Comparison of ENCODE assay signal across 8 cellular contexts in the genomic region with DNA sequence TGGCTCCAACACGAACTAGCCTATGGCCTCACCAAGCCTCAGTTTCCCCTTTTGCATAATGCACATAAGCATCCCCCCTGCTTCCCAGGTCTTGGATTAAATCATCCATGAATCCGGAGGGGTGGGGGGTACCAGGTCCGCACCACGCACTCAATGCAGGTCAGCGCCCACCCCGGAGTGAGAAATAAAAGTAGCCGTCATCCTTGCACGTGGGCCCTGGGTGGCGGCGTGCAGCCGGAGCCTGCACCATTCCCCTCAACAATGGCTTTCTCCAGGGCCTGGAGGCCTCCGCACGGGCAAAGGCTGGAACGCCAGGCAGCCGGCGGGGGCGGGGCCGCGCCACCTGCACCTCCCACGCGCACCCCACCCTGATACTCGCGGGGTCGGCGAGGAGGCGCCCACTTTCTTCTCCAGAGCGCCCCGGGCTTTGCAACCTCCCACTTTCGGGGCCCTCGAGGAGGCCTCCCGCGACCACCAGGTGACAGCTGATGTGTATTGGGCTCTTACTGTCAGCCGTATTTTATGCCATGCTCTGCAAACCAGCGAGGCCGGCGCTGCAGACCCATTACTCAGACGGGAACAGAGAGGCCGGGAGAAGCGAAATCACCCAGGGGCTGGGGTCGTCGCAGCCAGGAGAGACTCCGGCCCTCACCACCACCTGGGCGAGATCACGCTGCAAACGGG. TPM values are rescaled to one million over a fixed set of nuclear protein-coding genes. Genes with fewer than 3 reads are reported as not detected.
A peak's percentile ranks its signal among the peaks of the same experiment; 100 is the strongest.
DNase-seq lines count a peak whose midpoint lies in the region; ATAC-seq, FAIRE-seq and TF ChIP-seq lines count a peak whose summit lies in the region.

No MANE protein-coding gene starts in this region.

- H3K4me1 ChIP-seq in pancreas: peaks cover 0 to 3% (median 0%) of the 10 kb centered on the region in 3 donors

- 0 to 1% methylated on average over 37 to 45 of the region's 45 CpGs for WGBS in pancreas, 2 donors

- no peaks in the 10 kb centered on the region for H3K27me3 ChIP-seq in pancreas

- TF ChIP-seq CTCF in pancreas (IDR thresholded peaks at IDR 0.05): no peak

- no peak for FAIRE-seq in pancreas (lab: Jason Lieb, UNC)

- H3K4me3 Mint-ChIP-seq in activated naive CD4-positive, alpha-beta T cell treated with anti-CD3 and anti-CD28 coated beads for 36 hours: peak overlapping the region; percentile 99

- H3K4me3 ChIP-seq in pancreas: peak overlapping the region; percentile 26 to 96 (median 90)

- peak; percentile 5 for ATAC-seq in HG02759 (IDR thresholded peaks at IDR 0.05; ENCODE audit: unreplicated experiment)
- ATAC-seq in pancreas: peak; percentile 38 to 49 (median 44)

- H3K27me3 Mint-ChIP-seq in activated naive CD4-positive, alpha-beta T cell treated with anti-CD3 and anti-CD28 coated beads for 36 hours (ENCODE audit: low read depth): no peaks in the 10 kb centered on the region

- no peaks in the 10 kb centered on the region for H3K36me3 ChIP-seq in pancreas

- peaks cover 22% of the 10 kb centered on the region for H3K4me1 Mint-ChIP-seq in activated naive CD4-positive, alpha-beta T cell treated with anti-CD3 and anti-CD28 coated beads for 36 hours (ENCODE audit: low read depth)

- intact Hi-C loops in activated naive CD4-positive, alpha-beta T cell treated with anti-CD3 and anti-CD28 coated beads for 36 hours (cut with micrococcal nuclease): loop anchor here (1.0 to 10.0 kb wide), 4 partner anchors 68 to 310 kb away; partner anchors contain the start of genes SGTA and THOP1
- intact Hi-C loops in head of caudate nucleus (cut with DNase I): loop anchor here (2.0 to 5.0 kb wide), 3 partner anchors 67 to 136 kb away; no protein-coding TSS in a partner anchor
- intact Hi-C loops in pancreas (cut with DNase I): loop anchor here in 1 of 3 donors (5.0 to 10.0 kb wide), 2 partner anchors 67 to 110 kb away; no protein-coding TSS in a partner anchor

- peak overlapping the region; percentile 81 for H3K27ac Mint-ChIP-seq in activated naive CD4-positive, alpha-beta T cell treated with anti-CD3 and anti-CD28 coated beads for 36 hours

- CTCF ChIA-PET in activated naive CD4-positive, alpha-beta T cell treated with anti-CD3 and anti-CD28 coated beads for 36 hours (lab: Charles Lee): interaction anchor here (1.0 to 4.2 kb wide), 7 partner anchors 10 to 162 kb away, joined by 4 to 66 read pairs (median 7); no protein-coding TSS in a partner anchor

- H3K9me3 ChIP-seq in pancreas: no peaks in the 10 kb centered on the region

- peak; percentile 84 for DNase-seq in ELF-1 (ENCODE audit: low read depth, low spot score)
- peak; percentile 67 for DNase-seq in RKO (ENCODE audit: low spot score)
- DNase-seq in activated naive CD4-positive, alpha-beta T cell treated with anti-CD3 and anti-CD28 coated beads for 36 hours: peak; percentile 90
- DNase-seq in head of caudate nucleus: peak in 32 of 42 donors; percentile 27 to 74 (median 44)
- DNase-seq in pancreas: peak; percentile 59 to 87 (median 72)
- no peak for DNase-seq in middle frontal gyrus (ENCODE audit: extremely low spot score, low spot score)
- DNase-seq in inferior parietal cortex (ENCODE audit: extremely low spot score): no peak

- H3K27ac ChIP-seq in pancreas: peak overlapping the region; percentile 74 to 89 (median 82)

- H3K36me3 Mint-ChIP-seq in activated naive CD4-positive, alpha-beta T cell treated with anti-CD3 and anti-CD28 coated beads for 36 hours (ENCODE audit: low read depth): peaks cover 28% of the 10 kb centered on the region

- H3K9me3 Mint-ChIP-seq in activated naive CD4-positive, alpha-beta T cell treated with anti-CD3 and anti-CD28 coated beads for 36 hours: no peaks in the 10 kb centered on the region

RNA-seq across cellular contexts. Expression of gene GADD45B, which starts 0.8 kb away (rescaled TPM):
- 100 to 1,000 TPM; 107 to 112 TPM for total RNA-seq in activated naive CD4-positive, alpha-beta T cell treated with anti-CD3 and anti-CD28 coated beads for 36 hours
- total RNA-seq in pancreas: 10 to 100 TPM; 20.4 to 58.8 (median 42.3) TPM
- 100 to 1,000 TPM; 182 to 237 TPM for polyA plus RNA-seq in pancreas

RNA-seq across cellular contexts. Expression of gene LMNB2, which starts 18.4 kb away (rescaled TPM):
- 100 to 1,000 TPM in 1 of 2 experiments, 10 to 100 TPM in 1; 97.7 to 101 TPM for total RNA-seq in activated naive CD4-positive, alpha-beta T cell treated with anti-CD3 and anti-CD28 coated beads for 36 hours
- total RNA-seq in pancreas: 10 to 100 TPM in 3 of 6 donors, 1 to 10 TPM in 3; 3.9 to 14.8 (median 9.7) TPM
- 10 to 100 TPM in 1 of 2 donors, 1 to 10 TPM in 1; 5.2 to 11.9 TPM for polyA plus RNA-seq in pancreas

RNA-seq across cellular contexts. Expression of gene TIMM13, which starts 47.8 kb away (rescaled TPM):
- total RNA-seq in activated naive CD4-positive, alpha-beta T cell treated with anti-CD3 and anti-CD28 coated beads for 36 hours: 10 to 100 TPM; 67.3 to 70.8 TPM
- total RNA-seq in pancreas: 10 to 100 TPM; 37.7 to 71.8 (median 48.2) TPM
- polyA plus RNA-seq in pancreas: 10 to 100 TPM; 43.3 to 51.7 TPM

Comparison
In these comparisons a context has a peak if more than half of its experiments do, and no peak if none do; other contexts are left out.
1. DNase-seq: peak in ELF-1 (single experiment), RKO (single experiment), activated naive CD4-positive, alpha-beta T cell treated with anti-CD3 and anti-CD28 coated beads for 36 hours (single experiment), head of caudate nucleus (32 of 42) and pancreas (6 of 6); none in middle frontal gyrus (single experiment) and inferior parietal cortex (single experiment).
2. RNA of gene LMNB2, which starts 18.4 kb away (total RNA-seq): 97.7 to 101 TPM in activated naive CD4-positive, alpha-beta T cell treated with anti-CD3 and anti-CD28 coated beads for 36 hours; 3.9 to 14.8 TPM in pancreas; every median in the first group is over 4 times any median in the second.